Comparison of ENCODE assay signal across 10 cellular contexts in genomic region chr2:46982356-46983064, GRCh38. TPM values are rescaled to one million over a fixed set of nuclear protein-coding genes. Genes with fewer than 3 reads are reported as not detected.
A peak's percentile ranks its signal among the peaks of the same experiment; 100 is the strongest.
DNase-seq lines count a peak whose midpoint lies in the region; ATAC-seq and TF ChIP-seq lines count a peak whose summit lies in the region.
"Had no signal": no experiment of that assay in that cellular context is flagged by ENCODE, and none has a peak within 500 bp of the region (broad histone marks: within the 10 kb centered on the region; RNA-seq: fewer than 3 reads in every experiment).

No MANE protein-coding gene starts in this region.

- no peak for TF ChIP-seq CTCF in mucosa of descending colon (IDR thresholded peaks at IDR 0.05)

- H3K27ac Mint-ChIP-seq in stimulated activated naive CD8-positive, alpha-beta T cell treated with anti-CD3 and anti-CD28 coated beads, Interleukin-15, Interleukin-2, amounts not matched to agents 100 ng/mL and 50 ng/mL, for 24 hours = peak overlapping the region; percentile 98

- H3K4me1 Mint-ChIP-seq in stimulated activated naive CD8-positive, alpha-beta T cell treated with anti-CD3 and anti-CD28 coated beads, Interleukin-15, Interleukin-2, amounts not matched to agents 100 ng/mL and 50 ng/mL, for 24 hours (ENCODE audit: low read depth) = peaks cover 98% of the 10 kb centered on the region

- H3K4me3 Mint-ChIP-seq in stimulated activated naive CD8-positive, alpha-beta T cell treated with anti-CD3 and anti-CD28 coated beads, Interleukin-15, Interleukin-2, amounts not matched to agents 100 ng/mL and 50 ng/mL, for 24 hours = peak overlapping the region; percentile 23

- intact Hi-C loops in mucosa of descending colon (cut with DNase I, micrococcal nuclease) = no loop called here

- ATAC-seq in mucosa of descending colon (no peak), HG03135 (IDR thresholded peaks at IDR 0.05; ENCODE audit: unreplicated experiment) (no peak)
- ATAC-seq: Panc1 had no signal

- H3K27ac ChIP-seq in cingulate gyrus (ENCODE audit: low read depth, low read length) = peak overlapping the region; percentile 84

- H3K27me3 Mint-ChIP-seq in stimulated activated naive CD8-positive, alpha-beta T cell treated with anti-CD3 and anti-CD28 coated beads, Interleukin-15, Interleukin-2, amounts not matched to agents 100 ng/mL and 50 ng/mL, for 24 hours = no peaks in the 10 kb centered on the region

- no peaks in the 10 kb centered on the region for H3K9me3 Mint-ChIP-seq in stimulated activated naive CD8-positive, alpha-beta T cell treated with anti-CD3 and anti-CD28 coated beads, Interleukin-15, Interleukin-2, amounts not matched to agents 100 ng/mL and 50 ng/mL, for 24 hours

- peak; percentile 43 for DNase-seq in activated CD4-positive, alpha-beta T cell treated with anti-CD3 and anti-CD28 coated beads for 48 hours
- DNase-seq in activated CD4-positive, alpha-beta T cell treated with anti-CD3 and anti-CD28 coated beads for 1 hour = no peak
- peak; percentile 44 for DNase-seq in NAMALWA (ENCODE audit: low spot score)
- no peak for DNase-seq in NCI-H526 (lab: John Stamatoyannopoulos, UW)
- DNase-seq in mucosa of descending colon = no peak
- DNase-seq: NCI-H146 had no signal

- H3K9me3 ChIP-seq in mucosa of descending colon = no peaks in the 10 kb centered on the region

- no peak overlapping the region for H3K4me3 ChIP-seq in mucosa of descending colon

- peaks cover 36% of the 10 kb centered on the region for H3K4me1 ChIP-seq in mucosa of descending colon (ENCODE audit: low read depth)

- H3K36me3 ChIP-seq in mucosa of descending colon (ENCODE audit: low read depth) = no peaks in the 10 kb centered on the region

- peaks cover 39% of the 10 kb centered on the region for H3K36me3 Mint-ChIP-seq in stimulated activated naive CD8-positive, alpha-beta T cell treated with anti-CD3 and anti-CD28 coated beads, Interleukin-15, Interleukin-2, amounts not matched to agents 100 ng/mL and 50 ng/mL, for 24 hours (ENCODE audit: low read depth)

RNA-seq across cellular contexts. Expression of gene TTC7A, which starts 41.5 kb away (rescaled TPM):
- 10 to 100 TPM; 26.4 to 36.3 (median 34.5) TPM for total RNA-seq in mucosa of descending colon

Comparison
In these comparisons a context has a peak if more than half of its experiments do, and no peak if none do; other contexts are left out.
1. DNase-seq: peak in activated CD4-positive, alpha-beta T cell treated with anti-CD3 and anti-CD28 coated beads for 48 hours (single experiment) and NAMALWA (single experiment); none in activated CD4-positive, alpha-beta T cell treated with anti-CD3 and anti-CD28 coated beads for 1 hour (single experiment), NCI-H526 (0 of 2) and mucosa of descending colon (0 of 3).